8 cellular contexts compared by ENCODE assay signal in the genomic region with DNA sequence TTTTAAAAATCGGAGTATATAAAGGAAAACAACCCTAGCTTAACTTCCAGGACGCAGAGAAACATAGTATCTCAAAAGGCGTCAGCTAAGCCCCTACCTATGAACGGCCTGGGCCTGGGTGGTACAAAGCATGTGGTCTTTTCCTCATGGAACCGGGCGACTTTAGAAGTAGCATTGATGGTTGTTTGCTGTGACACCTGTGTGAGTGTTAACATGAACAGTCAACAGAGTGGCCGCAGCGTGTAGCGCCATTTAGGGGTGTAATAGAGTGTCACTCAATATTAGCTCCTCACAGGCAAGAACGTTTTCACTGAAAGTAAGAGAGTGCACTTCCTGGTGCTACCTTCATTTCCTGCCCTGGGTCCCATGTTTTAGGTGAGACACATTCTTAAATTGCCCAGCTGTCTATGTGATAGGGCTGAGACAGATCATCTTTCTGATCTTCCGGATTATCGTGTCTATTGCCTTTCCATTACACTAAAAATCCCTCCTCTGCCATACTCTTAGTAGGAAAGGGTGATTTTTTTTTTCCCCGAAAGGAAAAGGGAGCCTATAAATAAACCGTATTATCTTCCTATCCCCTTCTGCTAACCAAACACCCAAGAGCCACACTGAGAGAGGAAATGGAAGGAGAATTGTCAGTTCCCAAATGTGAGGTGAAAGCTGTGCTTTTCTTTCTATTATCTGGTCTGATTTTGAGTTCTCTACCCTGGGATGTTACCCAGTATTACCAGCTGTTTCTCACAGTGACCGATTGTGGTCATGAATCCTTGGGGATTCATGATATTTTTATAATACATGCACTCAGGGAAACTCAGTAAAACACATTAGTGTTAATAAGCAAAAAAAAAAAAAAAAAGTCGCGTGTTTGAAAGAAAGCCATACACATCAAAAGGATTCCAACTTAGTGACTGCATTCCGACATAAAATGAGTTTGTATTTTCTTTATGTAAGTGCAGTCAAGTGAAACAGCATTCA. TPM values are rescaled to one million over a fixed set of nuclear protein-coding genes. Genes with fewer than 3 reads are reported as not detected.
DNase-seq lines count a peak whose midpoint lies in the region; ATAC-seq and TF ChIP-seq lines count a peak whose summit lies in the region.

No MANE protein-coding gene starts in this region.

- DNase-seq in AML-193 (lab: John Stamatoyannopoulos, UW) (peak; percentile 31 to 46), HPDE6-E6E7 (ENCODE audit: extremely low spot score) (peak; percentile 58), Peyer's patch (peak in 2 of 3 donors; percentile 44 to 59), glutamatergic neuron (no peak), gastrocnemius medialis (no peak)
- peak; percentile 44 for DNase-seq in activated effector memory CD4-positive, alpha-beta T cell treated with Interleukin-2 at 50 U/mL for 16 hours

- ATAC-seq in GM18868 (IDR thresholded peaks at IDR 0.05; ENCODE audit: unreplicated experiment) = peak; percentile 32
- peak in 1 of 2 donors; percentile 12 for ATAC-seq in gastrocnemius medialis
- ATAC-seq in HG02763 (IDR thresholded peaks at IDR 0.05; ENCODE audit: unreplicated experiment) = no peak

- H3K27me3 ChIP-seq in Peyer's patch (no peaks in the 10 kb centered on the region), gastrocnemius medialis (no peaks in the 10 kb centered on the region)

- no peaks in the 10 kb centered on the region for H3K36me3 Mint-ChIP-seq in glutamatergic neuron (ENCODE audit: unreplicated experiment)

- H3K27ac Mint-ChIP-seq in glutamatergic neuron (ENCODE audit: unreplicated experiment) = peak overlapping the region; percentile 28

- H3K4me1 Mint-ChIP-seq in glutamatergic neuron (ENCODE audit: low read depth, unreplicated experiment) = peaks cover 13% of the 10 kb centered on the region

- H3K4me3 ChIP-seq in Peyer's patch (peak overlapping the region; percentile 76 to 100 (median 92)), gastrocnemius medialis (peak overlapping the region; percentile 77 to 91 (median 84))

- H3K27ac ChIP-seq in Peyer's patch (peak overlapping the region; percentile 93 to 97 (median 94)), gastrocnemius medialis (peak overlapping the region; percentile 86 to 95 (median 92))

- peak in 1 of 6 experiments; percentile 4 for TF ChIP-seq CTCF in Peyer's patch (IDR thresholded peaks at IDR 0.05)
- TF ChIP-seq CTCF in glutamatergic neuron (IDR thresholded peaks at IDR 0.05; ENCODE audit: partially characterized antibody, unreplicated experiment) = no peak
- TF ChIP-seq CTCF in gastrocnemius medialis (IDR thresholded peaks at IDR 0.05 in 4 of 5, conservative IDR thresholded peaks at IDR 0.05 in 1 of 5) = no peak

- H3K36me3 ChIP-seq in Peyer's patch (no peaks in the 10 kb centered on the region), gastrocnemius medialis (no peaks in the 10 kb centered on the region)

- in situ Hi-C loops in gastrocnemius medialis (cut with MboI; ENCODE audit: low sequenced_read_pairs in 4 of 4) = loop anchor here in 2 of 4 donors (25.0 kb wide), 2 partner anchors 757 to 1343 kb away; a partner anchor contains a TSS

- intact Hi-C loops in gastrocnemius medialis (cut with DNase I; ENCODE audit: low total_unique reads) = no loop called here

- TF ChIP-seq POLR2A in Peyer's patch (IDR thresholded peaks at IDR 0.05) (no peak), gastrocnemius medialis (IDR thresholded peaks at IDR 0.05) (no peak)

- H3K9me3 ChIP-seq in Peyer's patch (no peaks in the 10 kb centered on the region), gastrocnemius medialis (no peaks in the 10 kb centered on the region)

- peaks cover 3% of the 10 kb centered on the region for H3K27me3 Mint-ChIP-seq in glutamatergic neuron (ENCODE audit: unreplicated experiment)

- no peaks in the 10 kb centered on the region for H3K9me3 Mint-ChIP-seq in glutamatergic neuron (ENCODE audit: unreplicated experiment)

- H3K4me3 Mint-ChIP-seq in glutamatergic neuron (ENCODE audit: unreplicated experiment) = peak overlapping the region; percentile 94

- H3K4me1 ChIP-seq in Peyer's patch (peaks cover 0 to 24% (median 5%) of the 10 kb centered on the region in 4 donors), gastrocnemius medialis (peaks cover 27 to 37% of the 10 kb centered on the region in 2 donors)

RNA-seq across cellular contexts. Expression of a gene that starts 1.4 kb away (rescaled TPM):
- 10 to 100 TPM; 30.6 to 45.2 (median 35.3) TPM for total RNA-seq in Peyer's patch
- 38.8 TPM for total RNA-seq in glutamatergic neuron (ENCODE audit: unreplicated experiment)
- total RNA-seq in gastrocnemius medialis = 10 to 100 TPM; 53.9 to 67.0 (median 56.3) TPM

Comparison
In these comparisons a context has a peak if more than half of its experiments do, and no peak if none do; other contexts are left out.
1. DNase-seq: peak in AML-193 (2 of 2), HPDE6-E6E7 (single experiment), Peyer's patch (2 of 3) and activated effector memory CD4-positive, alpha-beta T cell treated with Interleukin-2 at 50 U/mL for 16 hours (single experiment); none in glutamatergic neuron (single experiment) and gastrocnemius medialis (0 of 2).